23 cellular contexts compared by ENCODE assay signal in the genomic region with DNA sequence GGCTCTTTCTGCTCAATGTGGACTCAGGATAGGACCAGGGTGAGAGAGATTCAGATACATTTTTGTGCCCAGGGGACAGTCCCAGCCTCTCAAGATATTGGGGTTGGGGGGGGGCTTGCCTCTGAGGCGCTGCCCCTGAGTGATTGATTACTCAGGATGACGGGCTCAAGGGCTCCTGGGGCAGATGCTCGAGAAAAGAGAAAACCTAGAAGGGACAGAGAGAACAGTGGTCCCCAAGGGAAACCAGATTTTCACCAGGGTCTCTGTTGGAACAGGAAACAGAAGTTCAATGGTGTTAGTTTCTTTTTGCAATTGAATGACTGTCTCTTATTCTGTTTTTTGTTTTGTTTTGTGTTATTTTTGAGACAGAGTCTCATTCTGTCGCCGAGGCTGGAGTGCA. TPM values are rescaled to one million over a fixed set of nuclear protein-coding genes. Genes with fewer than 3 reads are reported as not detected.
"Had no signal": no experiment of that assay in that cellular context is flagged by ENCODE, and none has a peak within 500 bp of the region (broad histone marks: within the 10 kb centered on the region; RNA-seq: fewer than 3 reads in every experiment).

No MANE protein-coding gene starts in this region.

- H3K4me3 Mint-ChIP-seq: activated B cell treated with CpG ODN at 0.5 μM for 24 hours; activated CD8-positive, alpha-beta T cell treated with anti-CD3 and anti-CD28 coated beads for 36 hours; activated naive CD8-positive, alpha-beta T cell; brain; dendritic cell treated with granulocyte-macrophage colony-stimulating factor and Interleukin-4, amounts not matched to agents 40 ng/mL and 50 ng/mL, for 4 days; effector memory CD8-positive, alpha-beta T cell; nephron; stimulated activated naive CD8-positive, alpha-beta T cell treated with anti-CD3 and anti-CD28 coated beads, Interleukin-15, Interleukin-2, amounts not matched to agents 100 ng/mL and 50 ng/mL, for 24 hours; T-helper 2 cell treated with Interferon-gamma antibody and Interleukin-4, amounts not matched to agents 5 μg/mL and 100 μg/mL, for 36 hours had no signal

- H3K4me1 ChIP-seq: right lobe of liver had no signal

- H3K36me3 Mint-ChIP-seq: activated naive CD8-positive, alpha-beta T cell; brain; immature natural killer cell had no signal

- H3K4me3 ChIP-seq: heart left ventricle, right lobe of liver, testis, upper lobe of left lung had no signal

- H3K9me3 Mint-ChIP-seq: activated B cell treated with CpG ODN at 0.5 μM for 24 hours; activated CD8-positive, alpha-beta T cell treated with anti-CD3 and anti-CD28 coated beads for 36 hours; brain; dendritic cell treated with granulocyte-macrophage colony-stimulating factor and Interleukin-4, amounts not matched to agents 40 ng/mL and 50 ng/mL, for 4 days; effector memory CD8-positive, alpha-beta T cell; immature natural killer cell; nephron; stimulated activated naive CD8-positive, alpha-beta T cell treated with anti-CD3 and anti-CD28 coated beads, Interleukin-15, Interleukin-2, amounts not matched to agents 100 ng/mL and 50 ng/mL, for 24 hours; T-helper 2 cell treated with Interferon-gamma antibody and Interleukin-4, amounts not matched to agents 5 μg/mL and 100 μg/mL, for 36 hours had no signal

- H3K27ac ChIP-seq: epithelial cell of prostate, heart left ventricle, right lobe of liver, testis had no signal

- H3K36me3 ChIP-seq: heart left ventricle, right lobe of liver, upper lobe of left lung had no signal

- H3K27me3 Mint-ChIP-seq: activated CD8-positive, alpha-beta T cell treated with anti-CD3 and anti-CD28 coated beads for 36 hours; activated naive CD8-positive, alpha-beta T cell; dendritic cell treated with granulocyte-macrophage colony-stimulating factor and Interleukin-4, amounts not matched to agents 40 ng/mL and 50 ng/mL, for 4 days; stimulated activated naive CD8-positive, alpha-beta T cell treated with anti-CD3 and anti-CD28 coated beads, Interleukin-15, Interleukin-2, amounts not matched to agents 100 ng/mL and 50 ng/mL, for 24 hours had no signal

- H3K9me3 ChIP-seq: heart left ventricle, right lobe of liver, testis, upper lobe of left lung had no signal

- DNase-seq: activated B cell treated with CpG ODN at 0.5 μM for 24 hours; activated CD4-positive, alpha-beta T cell treated with anti-CD3 and anti-CD28 coated beads for 48 hours; activated CD8-positive, alpha-beta T cell treated with anti-CD3 and anti-CD28 coated beads for 36 hours; activated effector memory CD4-positive, alpha-beta T cell treated with anti-CD3 and anti-CD28 coated beads, Interleukin-2, amount 50 U/mL, for 16 hours; activated T-cell treated with anti-CD3 and anti-CD28 coated beads, Interleukin-2, amount 50 U/mL, for 48 hours; amygdala; cerebellar nuclear complex; effector memory CD8-positive, alpha-beta T cell; foreskin melanocyte; heart left ventricle; immature natural killer cell; right lobe of liver; testis; upper lobe of left lung had no signal

- H3K4me1 Mint-ChIP-seq: activated B cell treated with CpG ODN at 0.5 μM for 24 hours had no signal

- ATAC-seq: activated CD8-positive, alpha-beta T cell treated with anti-CD3 and anti-CD28 coated beads for 36 hours; effector memory CD8-positive, alpha-beta T cell; heart left ventricle; right lobe of liver had no signal

- H3K27me3 ChIP-seq: heart left ventricle, right lobe of liver, testis, upper lobe of left lung had no signal

- H3K27ac Mint-ChIP-seq: activated B cell treated with CpG ODN at 0.5 μM for 24 hours; activated CD8-positive, alpha-beta T cell treated with anti-CD3 and anti-CD28 coated beads for 36 hours; activated naive CD8-positive, alpha-beta T cell; dendritic cell treated with granulocyte-macrophage colony-stimulating factor and Interleukin-4, amounts not matched to agents 40 ng/mL and 50 ng/mL, for 4 days; effector memory CD8-positive, alpha-beta T cell; immature natural killer cell; nephron; stimulated activated naive CD8-positive, alpha-beta T cell treated with anti-CD3 and anti-CD28 coated beads, Interleukin-15, Interleukin-2, amounts not matched to agents 100 ng/mL and 50 ng/mL, for 24 hours; T-helper 2 cell treated with Interferon-gamma antibody and Interleukin-4, amounts not matched to agents 5 μg/mL and 100 μg/mL, for 36 hours had no signal

RNA-seq across cellular contexts. Expression of a gene that starts 19.3 kb away (rescaled TPM):
- total RNA-seq: activated CD8-positive, alpha-beta T cell treated with anti-CD3 and anti-CD28 coated beads for 36 hours; fibroblast of lung; pulmonary artery endothelial cell had no signal
